ENCODE assay signal across 27 cellular contexts in the genomic region with DNA sequence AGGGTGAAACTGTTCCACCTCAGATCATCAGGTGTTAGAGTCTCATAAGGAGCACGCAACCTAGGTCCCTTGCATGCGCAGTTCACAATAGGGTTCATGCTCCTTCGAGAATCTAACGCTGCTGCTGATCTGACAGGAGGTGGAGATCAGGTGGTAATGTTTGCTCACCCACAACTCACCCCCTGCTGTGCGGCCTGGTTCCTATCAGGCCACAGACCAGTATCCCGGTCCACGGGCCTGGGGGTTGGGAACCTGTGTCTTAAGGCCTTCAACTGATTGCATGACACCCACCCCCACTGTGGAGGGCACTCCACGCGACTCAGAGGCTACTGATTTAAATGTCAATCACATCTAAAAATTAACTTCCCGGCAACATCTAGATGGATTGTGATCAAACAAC.
A peak's percentile ranks its signal among the peaks of the same experiment; 100 is the strongest.
DNase-seq lines count a peak whose midpoint lies in the region; ATAC-seq, FAIRE-seq and TF ChIP-seq lines count a peak whose summit lies in the region.
"Had no signal": no experiment of that assay in that cellular context is flagged by ENCODE, and none has a peak within 500 bp of the region (broad histone marks: within the 10 kb centered on the region; RNA-seq: fewer than 3 reads in every experiment).

No MANE protein-coding gene starts in this region.

- TF ChIP-seq CTCF in WERI-Rb-1 (IDR thresholded peaks at IDR 0.05; ENCODE audit: low read depth, low read length) (no peak), H1 (IDR thresholded peaks at IDR 0.05; ENCODE audit: control extremely low read depth in 1 of 3, insufficient read depth in 1 of 3, low read depth in 1 of 3, low read length in 3 of 3) (no peak), BE2C (IDR thresholded peaks at IDR 0.05; ENCODE audit: low read depth, low read length) (no peak), lower lobe of right lung (IDR thresholded peaks at IDR 0.05) (no peak), lower leg skin (IDR thresholded peaks at IDR 0.05) (no peak)

- no peaks in the 10 kb centered on the region for H4K20me1 ChIP-seq in H1 (replicated peaks in 1 of 2; ENCODE audit: control insufficient read depth in 1 of 2, insufficient read depth in 2 of 2, low read length in 2 of 2)

- no peak overlapping the region for H2BK20ac ChIP-seq in H1 (ENCODE audit: low read length)

- H3K27me3 ChIP-seq in WERI-Rb-1 (ENCODE audit: insufficient read depth, low read depth, severe bottlenecking): no peaks in the 10 kb centered on the region
- H3K27me3 ChIP-seq in H1 (replicated peaks in 1 of 4; ENCODE audit: control insufficient read depth in 3 of 4, extremely low read depth in 1 of 4, insufficient read depth in 3 of 4, low read length in 3 of 4): no peaks in the 10 kb centered on the region
- H3K27me3 ChIP-seq in neuronal stem cell (ENCODE audit: control insufficient read depth in 3 of 3, insufficient read depth in 3 of 3, low read depth in 1 of 3, low read length in 3 of 3): peaks cover 0 to 12% (median 0%) of the 10 kb centered on the region in 3 experiments
- H3K27me3 ChIP-seq in BE2C: no peaks in the 10 kb centered on the region
- peaks cover 4% of the 10 kb centered on the region for H3K27me3 ChIP-seq in lower lobe of right lung (ENCODE audit: low read depth)
- H3K27me3 ChIP-seq: Peyer's patch had no signal

- no peak for TF ChIP-seq RAD21 in H1 (IDR thresholded peaks at IDR 0.05 in 1 of 2, conservative IDR thresholded peaks at IDR 0.05 in 1 of 2; ENCODE audit: low read depth in 2 of 2, low read length in 2 of 2)

- no peak overlapping the region for H3K14ac ChIP-seq in H1 (ENCODE audit: insufficient read length)
- no peak overlapping the region for H3K14ac ChIP-seq in neuronal stem cell (ENCODE audit: low read length)

- intact Hi-C loops in lower lobe of right lung (cut with DNase I) (no loop called here), lower leg skin (cut with DNase I; ENCODE audit: low total_unique reads) (no loop called here)

- H3K23me2 ChIP-seq in H1 (ENCODE audit: low read depth, low read length): no peaks in the 10 kb centered on the region

- no peak for FAIRE-seq in H1 (lab: Jason Lieb, UNC)
- FAIRE-seq: GM12892 had no signal

- TF ChIP-seq POLR2A in H1 (IDR thresholded peaks at IDR 0.05; ENCODE audit: control extremely low read depth in 1 of 2, low read depth in 2 of 2, low read length in 2 of 2): no peak
- no peak for TF ChIP-seq POLR2A in lower leg skin (IDR thresholded peaks at IDR 0.05)

- H3K4me1 ChIP-seq in H1 (replicated peaks in 1 of 4; ENCODE audit: control insufficient read depth in 3 of 4, insufficient read depth in 4 of 4, low read length in 3 of 4) (peaks cover 0 to 2% (median 0%) of the 10 kb centered on the region in 4 experiments; a peak in 1 of 7 replicates), neuronal stem cell (ENCODE audit: control insufficient read depth in 2 of 2, insufficient read depth in 1 of 2, low read depth in 1 of 2, low read length in 2 of 2) (peaks cover 2 to 4% of the 10 kb centered on the region in 2 donors), BE2C (peaks cover 27% of the 10 kb centered on the region), lower lobe of right lung (no peaks in the 10 kb centered on the region)

- H4K5ac ChIP-seq in H1 (ENCODE audit: insufficient read length, low read depth, low read length): no peak overlapping the region

- H2BK120ac ChIP-seq in H1 (replicated peaks; ENCODE audit: low read depth, low read length) (no peak overlapping the region), neuronal stem cell (ENCODE audit: low read depth, low read length) (no peak overlapping the region)

- WGBS in H1 (ENCODE audit: extremely low coverage in 1 of 2, insufficient coverage in 1 of 2, insufficient read length in 1 of 2, insufficient replicate concordance in 2 of 2, low coverage in 1 of 2, low lambda C conversion rate in 2 of 2, missing lambda C conversion rate in 1 of 2), 2 experiments: 92% methylated on average over 10 of the region's 10 CpGs; no CpG with 5 or more reads in 1 of the 2 experiments
- WGBS in neuronal stem cell (ENCODE audit: extremely low coverage in 2 of 2, insufficient read length in 2 of 2, insufficient replicate concordance in 1 of 2), 2 donors: no CpG with 5 or more reads among the region's 10 CpGs
- 82 to 85% methylated on average over 10 of the region's 10 CpGs for WGBS in lower leg skin, 2 donors

- TF ChIP-seq EP300 in H1 (IDR thresholded peaks at IDR 0.05; ENCODE audit: borderline replicate concordance in 1 of 2, low read depth in 2 of 2, low read length in 2 of 2): no peak

- no peak overlapping the region; the same call in 1 of the 2 replicates for H4K8ac ChIP-seq in H1 (ENCODE audit: extremely low read depth, insufficient read depth, low read length)
- no peak overlapping the region for H4K8ac ChIP-seq in neuronal stem cell (ENCODE audit: low read depth, low read length)

- ATAC-seq in HG03565 (IDR thresholded peaks at IDR 0.05; ENCODE audit: unreplicated experiment) (no peak), lower lobe of right lung (no peak)
- ATAC-seq: CD8-positive, alpha-beta T cell; GM23338 had no signal

- H3K9me3 ChIP-seq in WERI-Rb-1 (ENCODE audit: severe bottlenecking) (no peaks in the 10 kb centered on the region), H1 (ENCODE audit: insufficient read depth in 2 of 2, low read depth in 1 of 2, low read length in 1 of 2) (0 out of 4 replicates have a peak, but pooled peaks cover 0 to 2% of the 10 kb centered on the region in 2 experiments), neuronal stem cell (replicated peaks in 1 of 2; ENCODE audit: control insufficient read depth in 2 of 2, insufficient read depth in 1 of 2, low read depth in 1 of 2, low read length in 2 of 2) (peaks cover 0 to 3% of the 10 kb centered on the region in 2 donors), BE2C (no peaks in the 10 kb centered on the region), lower lobe of right lung (no peaks in the 10 kb centered on the region)
- H3K9me3 ChIP-seq: HAP-1, Peyer's patch had no signal

- no peak overlapping the region for H2AK5ac ChIP-seq in H1 (ENCODE audit: low read depth, low read length)
- peak overlapping the region; percentile 59 for H2AK5ac ChIP-seq in neuronal stem cell (ENCODE audit: low read depth, low read length)

- no peak overlapping the region for H2BK15ac ChIP-seq in H1 (ENCODE audit: low read length)
- H2BK15ac ChIP-seq in neuronal stem cell (ENCODE audit: low read length): no peak overlapping the region

- H3K23ac ChIP-seq in H1 (ENCODE audit: insufficient read length) (no peak overlapping the region), neuronal stem cell (ENCODE audit: low read depth, low read length, poor library complexity) (no peak overlapping the region)

- H3K56ac ChIP-seq in H1 (replicated peaks; ENCODE audit: insufficient read length, low read depth, low read length): no peak overlapping the region

- H4K91ac ChIP-seq in H1 (replicated peaks; ENCODE audit: insufficient read length, low read length): no peak overlapping the region
- H4K91ac ChIP-seq in neuronal stem cell (ENCODE audit: low read depth, low read length, poor library complexity): no peak overlapping the region

- H3K79me1 ChIP-seq in H1 (ENCODE audit: low read depth, low read length) (no peaks in the 10 kb centered on the region), neuronal stem cell (ENCODE audit: low read depth, low read length) (no peaks in the 10 kb centered on the region)

- H3K9ac ChIP-seq in H1 (replicated peaks in 1 of 4; ENCODE audit: extremely low read depth in 1 of 4, low read depth in 3 of 4, low read length in 3 of 4): no peak overlapping the region
- no peak overlapping the region for H3K9ac ChIP-seq in neuronal stem cell (ENCODE audit: low read depth, low read length, poor library complexity)

- no peak overlapping the region for H2BK5ac ChIP-seq in H1 (ENCODE audit: low read depth, low read length)
- H2BK5ac ChIP-seq in neuronal stem cell (ENCODE audit: low read length): no peak overlapping the region

- no peak overlapping the region for H3K4me3 ChIP-seq in WERI-Rb-1 (ENCODE audit: low read depth, low read length)
- no peak overlapping the region for H3K4me3 ChIP-seq in H1 (ENCODE audit: extremely low read depth in 1 of 4, insufficient read depth in 2 of 4, low read depth in 3 of 4, low read length in 4 of 4)
- H3K4me3 ChIP-seq in neuronal stem cell (ENCODE audit: low read length in 2 of 2): no peak overlapping the region
- no peak overlapping the region for H3K4me3 ChIP-seq in BE2C (ENCODE audit: low read depth, low read length)
- no peak overlapping the region for H3K4me3 ChIP-seq in lower lobe of right lung
- H3K4me3 ChIP-seq in lower leg skin (ENCODE audit: low read depth, poor library complexity, severe bottlenecking): no peak overlapping the region
- H3K4me3 ChIP-seq: GM23338, HAP-1, Peyer's patch, SK-N-MC had no signal

- H2AFZ ChIP-seq in H1 (ENCODE audit: low read length): no peak overlapping the region
- H2AFZ ChIP-seq in neuronal stem cell (ENCODE audit: low read length): no peak overlapping the region
- H2AFZ ChIP-seq: GM23338 had no signal

- DNase-seq in WERI-Rb-1 (peak; percentile 77), H1 (ENCODE audit: low read depth in 1 of 2, low spot score in 2 of 2) (no peak), neuronal stem cell (ENCODE audit: low spot score) (no peak), BE2C (no peak), lower lobe of right lung (no peak), lower leg skin (ENCODE audit: low spot score in 2 of 2) (no peak)
- DNase-seq: CD8-positive, alpha-beta T cell; DMS79 treated with DMSO at 0.1 percent for 48 hours; GF-D8; HFFc6; Karpas-422; NCI-H1092; NCI-H1436; NCI-H187; NCI-H2081 treated with DMSO at 0.1 percent for 48 hours; NCI-H226; NCI-H510A; NCI-H69; OCI-M1; Peyer's patch; SHP77 treated with DMSO at 0.1 percent for 48 hours had no signal

- H3K18ac ChIP-seq in H1 (ENCODE audit: extremely low read depth, low read length): 0 out of 2 replicates have a peak overlapping the region, but pooled peaks have one; percentile 32
- no peak overlapping the region for H3K18ac ChIP-seq in neuronal stem cell (ENCODE audit: low read length)

- peak overlapping the region; percentile 53 for H3K27ac ChIP-seq in WERI-Rb-1
- H3K27ac ChIP-seq in H1 (ENCODE audit: low read depth, low read length): no peak overlapping the region
- H3K27ac ChIP-seq in neuronal stem cell (replicated peaks; ENCODE audit: low read length): no peak overlapping the region
- no peak overlapping the region for H3K27ac ChIP-seq in lower lobe of right lung
- H3K27ac ChIP-seq: C4-2B, Peyer's patch, SK-N-MC had no signal

- H2BK12ac ChIP-seq in H1 (ENCODE audit: low read depth, low read length) (no peak overlapping the region), neuronal stem cell (ENCODE audit: low read length) (no peak overlapping the region)

- H3K79me2 ChIP-seq in H1 (ENCODE audit: control insufficient read depth in 1 of 2, insufficient read depth in 2 of 2, low read length in 2 of 2): no peaks in the 10 kb centered on the region

- CTCF ChIA-PET in H1 (lab: Charles Lee; ENCODE audit: partially characterized antibody): no interaction called here

- H3K4me2 ChIP-seq in H1 (ENCODE audit: insufficient read depth in 1 of 2, low read depth in 2 of 2, low read length in 2 of 2) (no peak overlapping the region), neuronal stem cell (ENCODE audit: insufficient read depth, low read length, poor library complexity, severe bottlenecking) (no peak overlapping the region)
- H3K4me2 ChIP-seq: GM23338 had no signal

- POLR2A ChIA-PET in H1 (lab: Charles Lee; ENCODE audit: partially characterized antibody): no interaction called here

- H3K36me3 ChIP-seq in WERI-Rb-1 (no peaks in the 10 kb centered on the region), H1 (ENCODE audit: control insufficient read depth in 2 of 4, insufficient read depth in 4 of 4, low read length in 3 of 4) (no peaks in the 10 kb centered on the region), neuronal stem cell (replicated peaks in 1 of 2; ENCODE audit: control insufficient read depth in 2 of 2, insufficient read depth in 2 of 2, low read length in 2 of 2) (no peaks in the 10 kb centered on the region), BE2C (no peaks in the 10 kb centered on the region), lower lobe of right lung (no peaks in the 10 kb centered on the region)
- H3K36me3 ChIP-seq: HAP-1, Peyer's patch had no signal

- no peak overlapping the region for H3K4ac ChIP-seq in H1 (replicated peaks; ENCODE audit: insufficient read length, low read depth, low read length)
- H3K4ac ChIP-seq in neuronal stem cell (ENCODE audit: low read length): no peak overlapping the region
